In the genomic region with DNA sequence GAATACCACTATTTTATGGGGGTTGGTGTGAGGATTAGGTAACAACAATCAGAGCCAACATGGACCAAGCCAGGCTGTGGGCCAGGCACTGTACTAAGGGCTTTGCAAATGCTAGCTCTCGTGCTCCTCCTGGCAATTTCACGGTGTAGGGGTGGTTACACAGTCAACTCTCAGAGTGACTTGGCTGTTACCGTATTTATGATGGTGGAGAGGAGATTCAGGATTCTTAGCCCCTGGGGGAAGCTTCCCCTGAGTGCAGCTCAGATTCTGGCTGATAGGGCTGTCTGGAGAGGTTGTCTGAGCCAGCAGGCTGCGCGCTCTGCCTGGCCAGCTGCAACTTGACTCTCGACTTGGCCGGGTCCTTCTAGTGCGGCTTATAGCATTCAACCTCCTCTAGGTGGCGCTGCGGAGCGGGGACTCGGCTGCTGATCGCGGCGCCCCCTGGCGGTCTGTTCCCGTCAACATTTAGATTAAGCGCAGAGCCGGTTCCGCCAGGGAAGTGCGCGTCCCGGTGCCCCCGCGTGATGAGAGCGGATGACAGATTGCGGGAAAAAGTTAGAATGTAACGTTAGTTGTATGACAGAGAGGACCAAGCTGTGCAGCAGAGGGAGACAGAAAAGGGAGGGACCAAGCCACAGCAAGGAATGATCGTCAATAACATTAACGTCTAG, we compare ENCODE assay signal across 9 cellular contexts. TPM values are rescaled to one million over a fixed set of nuclear protein-coding genes. Genes with fewer than 3 reads are reported as not detected.
DNase-seq lines count a peak whose midpoint lies in the region; ATAC-seq, FAIRE-seq and TF ChIP-seq lines count a peak whose summit lies in the region.
"Had no signal": no experiment of that assay in that cellular context is flagged by ENCODE, and none has a peak within 500 bp of the region (broad histone marks: within the 10 kb centered on the region; RNA-seq: fewer than 3 reads in every experiment).

No MANE protein-coding gene starts in this region.

- H3K9ac ChIP-seq in keratinocyte (ENCODE audit: control insufficient read depth, extremely low read depth, insufficient read depth, low read length) = no peak overlapping the region

- H4K20me1 ChIP-seq in keratinocyte (ENCODE audit: control insufficient read depth, extremely low read depth, insufficient read depth, low read length) = no peaks in the 10 kb centered on the region

- H3K27ac ChIP-seq in CD8-positive, alpha-beta memory T cell (ENCODE audit: low read depth, low read length) = no peak overlapping the region
- peak overlapping the region in 1 of 2 donors; percentile 27 for H3K27ac ChIP-seq in breast epithelium
- no peak overlapping the region for H3K27ac ChIP-seq in keratinocyte (ENCODE audit: control insufficient read depth, insufficient read depth, low read length)

- peak overlapping the region; percentile 57 for H3K4me2 ChIP-seq in keratinocyte (ENCODE audit: control insufficient read depth, extremely low read depth, insufficient read depth, low read depth, low read length)

- FAIRE-seq in keratinocyte (lab: Jason Lieb, UNC) = peak; percentile 77

- CTCF ChIA-PET in CD8-positive, alpha-beta memory T cell (lab: Charles Lee) = interaction anchor here (0.6 to 3.8 kb wide), 35 partner anchors 9 to 857 kb away, joined by 3 to 40 read pairs (median 4); partner anchors contain the start of gene IFT27
- CTCF ChIA-PET in activated B cell treated with CpG ODN at 0.5 μM for 24 hours (lab: Charles Lee) = interaction anchor here (0.6 to 7.3 kb wide), 50 partner anchors 9 to 341 kb away, joined by 3 to 120 read pairs (median 4); partner anchors contain the start of genes CSF2RB and IFT27

- TF ChIP-seq CTCF in activated B cell treated with CpG ODN at 0.5 μM for 24 hours (IDR thresholded peaks at IDR 0.05) (peak; percentile 100), breast epithelium (IDR thresholded peaks at IDR 0.05) (peak; percentile 96 to 100 (median 100)), keratinocyte (optimal IDR thresholded peaks at IDR 0.05 in 1 of 3, IDR thresholded peaks at IDR 0.05 in 1 of 3, conservative IDR thresholded peaks at IDR 0.05 in 1 of 3; ENCODE audit: extremely low read depth in 1 of 3, insufficient read depth in 2 of 3, low read length in 3 of 3) (peak; percentile 100)

- no peaks in the 10 kb centered on the region for H3K79me2 ChIP-seq in keratinocyte (ENCODE audit: control insufficient read depth, insufficient read depth, low read length)

- H3K4me1 ChIP-seq in CD8-positive, alpha-beta memory T cell (ENCODE audit: insufficient read depth, low read length) = peaks cover 18% of the 10 kb centered on the region
- H3K4me1 ChIP-seq in breast epithelium (no peaks in the 10 kb centered on the region), keratinocyte (ENCODE audit: control insufficient read depth, extremely low read depth, insufficient read depth, low read length) (peaks cover 15% of the 10 kb centered on the region)

- DNase-seq in CD8-positive, alpha-beta memory T cell = peak; percentile 82 to 95 (median 89)
- DNase-seq in NCI-H345 (lab: John Stamatoyannopoulos, UW) (peak; percentile 84), activated B cell treated with CpG ODN at 0.5 μM for 24 hours (peak; percentile 96), breast epithelium (ENCODE audit: low spot score in 2 of 2) (peak; percentile 77 to 92), keratinocyte (ENCODE audit: low read depth, low spot score) (no peak)
- DNase-seq in stimulated activated CD4-positive, alpha-beta T cell treated with anti-CD3 and anti-CD28 coated beads, Interleukin-1b, Interleukin-23, amount 100 ng/mL, for 24 hours (ENCODE audit: low read depth in 4 of 4, low spot score in 1 of 4) = peak; percentile 87 to 100 (median 96)

- POLR2A ChIA-PET in CD8-positive, alpha-beta memory T cell (lab: Charles Lee) = interaction anchor here (0.6 kb wide), 1 partner anchor 80 kb away, joined by 3 read pairs; the partner anchor contains the start of gene IFT27
- POLR2A ChIA-PET in activated B cell treated with CpG ODN at 0.5 μM for 24 hours (lab: Charles Lee) = interaction anchor here (0.6 to 1.7 kb wide), 8 partner anchors 9 to 196 kb away, joined by 4 to 15 read pairs (median 4); partner anchors contain the start of gene KCTD17

- H3K27me3 Mint-ChIP-seq in CD8-positive, alpha-beta memory T cell = peaks cover 5 to 6% of the 10 kb centered on the region in 2 donors
- no peaks in the 10 kb centered on the region for H3K27me3 Mint-ChIP-seq in activated B cell treated with CpG ODN at 0.5 μM for 24 hours

- TF ChIP-seq POLR2A in breast epithelium (IDR thresholded peaks at IDR 0.05) = no peak

- H3K36me3 Mint-ChIP-seq in CD8-positive, alpha-beta memory T cell = no peaks in the 10 kb centered on the region
- no peaks in the 10 kb centered on the region for H3K36me3 Mint-ChIP-seq in activated B cell treated with CpG ODN at 0.5 μM for 24 hours (ENCODE audit: low read depth)

- peak; percentile 31 for ATAC-seq in HG02759 (IDR thresholded peaks at IDR 0.05; ENCODE audit: unreplicated experiment)
- ATAC-seq in activated B cell treated with CpG ODN at 0.5 μM for 24 hours (ENCODE audit: low read depth) = peak; percentile 39
- no peak for ATAC-seq in HG02840 (IDR thresholded peaks at IDR 0.05; ENCODE audit: low FRiP score, unreplicated experiment)

- peak overlapping the region in 3 of 8 donors; percentile 13 to 78 (median 72) for H3K27ac Mint-ChIP-seq in CD8-positive, alpha-beta memory T cell
- H3K27ac Mint-ChIP-seq in activated B cell treated with CpG ODN at 0.5 μM for 24 hours = peak overlapping the region; percentile 91

- no peak overlapping the region for H3K4me3 ChIP-seq in CD8-positive, alpha-beta memory T cell (ENCODE audit: low read length)
- H3K4me3 ChIP-seq in breast epithelium = no peak overlapping the region
- no peak overlapping the region for H3K4me3 ChIP-seq in keratinocyte (ENCODE audit: control insufficient read depth in 2 of 3, extremely low read depth in 1 of 3, insufficient read depth in 2 of 3, low read depth in 1 of 3, low read length in 3 of 3)

- H3K36me3 ChIP-seq in CD8-positive, alpha-beta memory T cell (ENCODE audit: insufficient read depth, low read length) = no peaks in the 10 kb centered on the region
- no peaks in the 10 kb centered on the region for H3K36me3 ChIP-seq in breast epithelium
- no peaks in the 10 kb centered on the region for H3K36me3 ChIP-seq in keratinocyte (ENCODE audit: control insufficient read depth in 2 of 2, extremely low read depth in 1 of 2, insufficient read depth in 2 of 2, low read length in 2 of 2)

- no peaks in the 10 kb centered on the region for H3K27me3 ChIP-seq in CD8-positive, alpha-beta memory T cell (ENCODE audit: insufficient read depth, low read length, poor library complexity, severe bottlenecking)
- no peaks in the 10 kb centered on the region for H3K27me3 ChIP-seq in breast epithelium
- H3K27me3 ChIP-seq in keratinocyte (ENCODE audit: control insufficient read depth, extremely low read depth, insufficient read depth, low read length) = peaks cover 8% of the 10 kb centered on the region

- dilution Hi-C loops in keratinocyte (cut with MboI; ENCODE audit: extremely low pct_ligation_motif_present, low sequenced_read_pairs) = no loop called here

- H3K9me1 ChIP-seq in keratinocyte (ENCODE audit: control insufficient read depth, extremely low read depth, insufficient read depth, low read length) = no peaks in the 10 kb centered on the region

- peak overlapping the region in 4 of 7 donors; percentile 9 to 65 (median 38) for H3K4me3 Mint-ChIP-seq in CD8-positive, alpha-beta memory T cell
- H3K4me3 Mint-ChIP-seq in activated B cell treated with CpG ODN at 0.5 μM for 24 hours = peak overlapping the region; percentile 69

- H3K9me3 ChIP-seq in CD8-positive, alpha-beta memory T cell (ENCODE audit: low read length) = no peaks in the 10 kb centered on the region
- H3K9me3 ChIP-seq in breast epithelium = no peaks in the 10 kb centered on the region
- no peaks in the 10 kb centered on the region for H3K9me3 ChIP-seq in keratinocyte (ENCODE audit: control insufficient read depth, low read depth, low read length)

- H3K4me1 Mint-ChIP-seq in CD8-positive, alpha-beta memory T cell = peaks cover 18 to 28% (median 28%) of the 10 kb centered on the region in 3 donors
- H3K4me1 Mint-ChIP-seq in activated B cell treated with CpG ODN at 0.5 μM for 24 hours = peaks cover 64% of the 10 kb centered on the region

- peak overlapping the region; percentile 31 for H2AFZ ChIP-seq in keratinocyte (ENCODE audit: control insufficient read depth, low read length)

- H3K9me3 Mint-ChIP-seq in CD8-positive, alpha-beta memory T cell = no peaks in the 10 kb centered on the region
- H3K9me3 Mint-ChIP-seq in activated B cell treated with CpG ODN at 0.5 μM for 24 hours = no peaks in the 10 kb centered on the region

- intact Hi-C loops in activated B cell treated with CpG ODN at 0.5 μM for 24 hours (cut with micrococcal nuclease) (loop anchor here (1.0 to 2.0 kb wide), 8 partner anchors 57 to 310 kb away; partner anchors contain the start of genes CSF2RB and IFT27), breast epithelium (cut with DNase I; ENCODE audit: low total_unique reads) (loop anchor here (5.0 kb wide), 1 partner anchor 121 kb away; no protein-coding TSS in a partner anchor)

RNA-seq across cellular contexts. Expression of gene NCF4, which starts 4.5 kb away (rescaled TPM):
- 1 to 10 TPM; 5.1 to 6.8 TPM for total RNA-seq in CD8-positive, alpha-beta memory T cell
- 6.6 TPM for polyA plus RNA-seq in CD8-positive, alpha-beta memory T cell
- total RNA-seq in activated B cell treated with CpG ODN at 0.5 μM for 24 hours (120 and 121 TPM in 2 replicates), breast epithelium (10 to 100 TPM; 13.4 to 36.8 (median 14.5) TPM)
- 0.37 to 0.42 TPM in 2 of 3 replicates, not detected in the other for polyA plus RNA-seq in keratinocyte
- 0.89 TPM for polyA plus RNA-seq in keratinocyte (2011; ENCODE audit: low read depth)
- 0.05 and 0.10 TPM in 2 replicates for polyA plus RNA-seq in keratinocyte (2011; cell fraction: cytosol; rRNA removed)
- polyA plus RNA-seq in keratinocyte (2011; cell fraction: nucleus; rRNA removed) = 0.10 and 0.31 TPM in 2 replicates
- 0.13 and 0.42 TPM in 2 replicates for polyA plus RNA-seq in keratinocyte (2012; ENCODE audit: low replicate concordance)
- polyA minus RNA-seq in keratinocyte = 0.20 TPM in 1 of 3 replicates, not detected in the others
- polyA minus RNA-seq in keratinocyte (2011; cell fraction: cytosol; rRNA and poly(A)+ RNA removed) = not detected
- polyA minus RNA-seq in keratinocyte (2011; cell fraction: nucleus; rRNA and poly(A)+ RNA removed) = not detected in 2 replicates

RNA-seq across cellular contexts. Expression of gene PVALB, which starts 39.4 kb away (rescaled TPM):
- total RNA-seq in CD8-positive, alpha-beta memory T cell = not detected
- not detected for polyA plus RNA-seq in CD8-positive, alpha-beta memory T cell
- total RNA-seq in activated B cell treated with CpG ODN at 0.5 μM for 24 hours = not detected in 2 replicates
- 1 to 10 TPM in 1 of 3 donors, not detected in 2; 1.8 TPM for total RNA-seq in breast epithelium
- not detected in 3 replicates for polyA plus RNA-seq in keratinocyte
- not detected for polyA plus RNA-seq in keratinocyte (2011; ENCODE audit: low read depth)
- not detected in 2 replicates for polyA plus RNA-seq in keratinocyte (2011; cell fraction: cytosol; rRNA removed)
- not detected in 2 replicates for polyA plus RNA-seq in keratinocyte (2011; cell fraction: nucleus; rRNA removed)
- polyA plus RNA-seq in keratinocyte (2012; ENCODE audit: low replicate concordance) = not detected in 2 replicates
- not detected in 3 replicates for polyA minus RNA-seq in keratinocyte
- not detected for polyA minus RNA-seq in keratinocyte (2011; cell fraction: cytosol; rRNA and poly(A)+ RNA removed)
- not detected in 2 replicates for polyA minus RNA-seq in keratinocyte (2011; cell fraction: nucleus; rRNA and poly(A)+ RNA removed)
- total RNA-seq: T-helper 2 cell treated with Interferon-gamma antibody and Interleukin-4, amounts not matched to agents 100 ng/mL and 5 ng/mL, for 36 hours had no signal

RNA-seq across cellular contexts. Expression of gene CSF2RB, which starts 57.2 kb away (rescaled TPM):
- total RNA-seq in CD8-positive, alpha-beta memory T cell = under 1 TPM; 0.13 to 0.20 TPM
- 0.09 TPM for polyA plus RNA-seq in CD8-positive, alpha-beta memory T cell
- total RNA-seq in activated B cell treated with CpG ODN at 0.5 μM for 24 hours (141 and 152 TPM in 2 replicates), breast epithelium (1 to 10 TPM; 3.3 to 8.6 (median 3.8) TPM)
- 0.02 to 0.08 TPM (median 0.08 TPM) in 3 replicates for polyA plus RNA-seq in keratinocyte
- polyA plus RNA-seq in keratinocyte (2011; ENCODE audit: low read depth) = 0.11 TPM
- polyA plus RNA-seq in keratinocyte (2011; cell fraction: cytosol; rRNA removed) = 0.07 TPM in 1 of 2 replicates, not detected in the other
- polyA plus RNA-seq in keratinocyte (2011; cell fraction: nucleus; rRNA removed) = 0.11 and 0.15 TPM in 2 replicates
- polyA plus RNA-seq in keratinocyte (2012; ENCODE audit: low replicate concordance) = 0.62 TPM in 1 of 2 replicates, not detected in the other
- polyA minus RNA-seq in keratinocyte = 0.10 to 0.20 TPM in 2 of 3 replicates, not detected in the other
- polyA minus RNA-seq in keratinocyte (2011; cell fraction: cytosol; rRNA and poly(A)+ RNA removed) = not detected
- polyA minus RNA-seq in keratinocyte (2011; cell fraction: nucleus; rRNA and poly(A)+ RNA removed) = 0.16 and 0.32 TPM in 2 replicates

Comparison
In these comparisons a context has a peak if more than half of its experiments do, and no peak if none do; other contexts are left out.
1. RNA of gene CSF2RB, which starts 57.2 kb away (total RNA-seq): 141 to 152 TPM in activated B cell treated with CpG ODN at 0.5 μM for 24 hours; 3.3 to 8.6 TPM in breast epithelium and 0.13 to 0.20 TPM in CD8-positive, alpha-beta memory T cell; every median in the first group is over 10 times any median in the second.
2. Peak in every context shown above with its lines, with median percentiles within 50 percentile points of each other: CTCF ChIP-seq.